In the genomic region with DNA sequence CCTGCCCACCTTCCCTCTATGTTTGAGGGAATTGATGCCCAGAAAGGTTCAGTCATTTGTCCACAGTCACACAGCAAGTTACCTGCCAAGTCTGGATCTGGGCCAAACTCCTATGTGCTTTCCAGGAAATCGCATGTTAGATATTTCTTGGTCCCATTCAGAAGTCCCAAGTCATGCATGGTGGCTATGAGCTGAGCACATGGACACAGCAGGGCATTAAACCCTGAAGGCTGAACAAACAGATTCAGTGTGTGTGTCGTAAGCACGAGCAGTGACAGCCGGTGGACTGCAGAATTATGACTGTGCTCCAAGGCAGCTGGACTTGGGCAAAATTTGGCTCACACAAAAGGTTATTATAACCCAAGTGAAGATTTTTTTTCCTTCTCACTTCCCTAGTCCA, we compare ENCODE assay signal across 9 cellular contexts. TPM values are rescaled to one million over a fixed set of nuclear protein-coding genes. Genes with fewer than 3 reads are reported as not detected.
DNase-seq lines count a peak whose midpoint lies in the region; TF ChIP-seq lines count a peak whose summit lies in the region.
"Had no signal": no experiment of that assay in that cellular context is flagged by ENCODE, and none has a peak within 500 bp of the region (broad histone marks: within the 10 kb centered on the region; RNA-seq: fewer than 3 reads in every experiment).

No MANE protein-coding gene starts in this region.

- H3K9me3 Mint-ChIP-seq in neural crest cell = no peaks in the 10 kb centered on the region
- no peaks in the 10 kb centered on the region for H3K9me3 Mint-ChIP-seq in activated naive CD8-positive, alpha-beta T cell treated with anti-CD3 and anti-CD28 coated beads for 36 hours

- H3K27me3 ChIP-seq in WERI-Rb-1 (ENCODE audit: insufficient read depth, low read depth, severe bottlenecking) = no peaks in the 10 kb centered on the region

- H3K4me3 ChIP-seq in choroid plexus epithelial cell (ENCODE audit: low read depth, low read length) (no peak overlapping the region), WERI-Rb-1 (ENCODE audit: low read depth, low read length) (no peak overlapping the region)
- H3K4me3 ChIP-seq: SK-N-MC had no signal

- no peak overlapping the region for H3K4me3 Mint-ChIP-seq in neural crest cell
- H3K4me3 Mint-ChIP-seq in activated naive CD8-positive, alpha-beta T cell treated with anti-CD3 and anti-CD28 coated beads for 36 hours = no peak overlapping the region

- H3K36me3 ChIP-seq in WERI-Rb-1 = no peaks in the 10 kb centered on the region

- peaks cover 17% of the 10 kb centered on the region for H3K4me1 Mint-ChIP-seq in neural crest cell
- H3K4me1 Mint-ChIP-seq in activated naive CD8-positive, alpha-beta T cell treated with anti-CD3 and anti-CD28 coated beads for 36 hours = no peaks in the 10 kb centered on the region

- peak; percentile 28 for DNase-seq in COLO829 (ENCODE audit: low spot score)
- DNase-seq in NCI-H2081 treated with DMSO at 0.1 percent for 48 hours (lab: John Stamatoyannopoulos, UW) = peak; percentile 76
- peak; percentile 81 for DNase-seq in choroid plexus epithelial cell (ENCODE audit: low read depth)
- no peak for DNase-seq in neural crest cell (ENCODE audit: low read depth, low spot score)
- DNase-seq in WERI-Rb-1 = no peak
- DNase-seq in T-helper 9 cell = no peak
- DNase-seq in activated CD4-positive, alpha-beta T cell treated with anti-CD3 and anti-CD28 coated beads for 4 hours = no peak
- DNase-seq in activated naive CD8-positive, alpha-beta T cell treated with anti-CD3 and anti-CD28 coated beads for 36 hours = no peak

- TF ChIP-seq CTCF in choroid plexus epithelial cell (conservative IDR thresholded peaks at IDR 0.05; ENCODE audit: low read depth, low read length) (no peak), neural crest cell (conservative IDR thresholded peaks at IDR 0.05) (no peak), WERI-Rb-1 (IDR thresholded peaks at IDR 0.05; ENCODE audit: low read depth, low read length) (no peak)

- H3K27me3 Mint-ChIP-seq in neural crest cell (ENCODE audit: low read depth) = peaks cover 2% of the 10 kb centered on the region
- H3K27me3 Mint-ChIP-seq in activated naive CD8-positive, alpha-beta T cell treated with anti-CD3 and anti-CD28 coated beads for 36 hours = no peaks in the 10 kb centered on the region

- H3K27ac Mint-ChIP-seq in neural crest cell (ENCODE audit: unreplicated experiment) = peak overlapping the region; percentile 89
- no peak overlapping the region for H3K27ac Mint-ChIP-seq in activated naive CD8-positive, alpha-beta T cell treated with anti-CD3 and anti-CD28 coated beads for 36 hours

- no peaks in the 10 kb centered on the region for H3K36me3 Mint-ChIP-seq in neural crest cell (ENCODE audit: low read depth)
- H3K36me3 Mint-ChIP-seq in activated naive CD8-positive, alpha-beta T cell treated with anti-CD3 and anti-CD28 coated beads for 36 hours = no peaks in the 10 kb centered on the region

- no peak overlapping the region for H3K27ac ChIP-seq in WERI-Rb-1
- H3K27ac ChIP-seq: SK-N-MC had no signal

- no peaks in the 10 kb centered on the region for H3K9me3 ChIP-seq in WERI-Rb-1 (ENCODE audit: severe bottlenecking)

RNA-seq across cellular contexts. Expression of a gene that starts 11.4 kb away (rescaled TPM):
- 33.8 and 34.6 TPM in 2 replicates for total RNA-seq in neural crest cell
- total RNA-seq in activated naive CD8-positive, alpha-beta T cell treated with anti-CD3 and anti-CD28 coated beads for 36 hours = 10 to 100 TPM; 38.6 to 38.7 TPM

Comparison
In these comparisons a context has a peak if more than half of its experiments do, and no peak if none do; other contexts are left out.
1. DNase-seq: peak in COLO829 (single experiment), NCI-H2081 treated with DMSO at 0.1 percent for 48 hours (single experiment) and choroid plexus epithelial cell (single experiment); none in neural crest cell (single experiment), WERI-Rb-1 (single experiment), T-helper 9 cell (single experiment), activated CD4-positive, alpha-beta T cell treated with anti-CD3 and anti-CD28 coated beads for 4 hours (0 of 2) and activated naive CD8-positive, alpha-beta T cell treated with anti-CD3 and anti-CD28 coated beads for 36 hours (single experiment).